ENCODE assay signal across 15 cellular contexts in genomic region chr7:129739427-129739826, GRCh38.
A peak's percentile ranks its signal among the peaks of the same experiment; 100 is the strongest.
DNase-seq lines count a peak whose midpoint lies in the region; ATAC-seq and TF ChIP-seq lines count a peak whose summit lies in the region.
"Had no signal": no experiment of that assay in that cellular context is flagged by ENCODE, and none has a peak within 500 bp of the region (broad histone marks: within the 10 kb centered on the region; RNA-seq: fewer than 3 reads in every experiment).

No MANE protein-coding gene starts in this region.

- no peaks in the 10 kb centered on the region for H3K9me3 ChIP-seq in mucosa of descending colon
- H3K9me3 ChIP-seq: ascending aorta, SJCRH30, upper lobe of right lung had no signal

- peak; percentile 89 for ATAC-seq in mucosa of descending colon
- ATAC-seq: activated CD8-positive, alpha-beta memory T cell treated with anti-CD3 and anti-CD28 coated beads, Interleukin-2, amount 10 ng/mL, durations not matched to agents 7 days and 5 days; upper lobe of right lung had no signal

- H3K4me1 Mint-ChIP-seq in progenitor cell of endocrine pancreas (ENCODE audit: low read depth): peaks cover 16% of the 10 kb centered on the region

- intact Hi-C loops in mucosa of descending colon (cut with DNase I, micrococcal nuclease): no loop called here

- no peaks in the 10 kb centered on the region for H3K27me3 Mint-ChIP-seq in progenitor cell of endocrine pancreas
- H3K27me3 Mint-ChIP-seq: activated CD8-positive, alpha-beta memory T cell treated with anti-CD3 and anti-CD28 coated beads, Interleukin-2, amount 10 ng/mL, durations not matched to agents 7 days and 5 days had no signal

- no peaks in the 10 kb centered on the region for H3K36me3 ChIP-seq in mucosa of descending colon (ENCODE audit: low read depth)

- DNase-seq in ELR (ENCODE audit: low read depth): peak; percentile 68
- peak; percentile 52 for DNase-seq in NCI-H2171 (lab: John Stamatoyannopoulos, UW)
- DNase-seq in epithelial cell of esophagus (ENCODE audit: low read depth): peak; percentile 48
- peak in 1 of 3 donors; percentile 8 for DNase-seq in mucosa of descending colon
- no peak for DNase-seq in medulla oblongata (ENCODE audit: extremely low spot score)
- DNase-seq in activated CD4-positive, alpha-beta T cell treated with anti-CD3 and anti-CD28 coated beads for 1 hour: no peak
- no peak for DNase-seq in mesenteric fat pad (ENCODE audit: low spot score)
- no peak for DNase-seq in progenitor cell of endocrine pancreas (ENCODE audit: low spot score, unreplicated experiment)
- DNase-seq: activated CD8-positive, alpha-beta memory T cell treated with anti-CD3 and anti-CD28 coated beads, Interleukin-2, amount 10 ng/mL, durations not matched to agents 7 days and 5 days; Calu3; NCI-H2081 treated with DMSO at 0.1 percent for 48 hours; SJCRH30; upper lobe of right lung had no signal

- no peaks in the 10 kb centered on the region for H3K4me1 ChIP-seq in mucosa of descending colon (ENCODE audit: low read depth)
- H3K4me1 ChIP-seq: ascending aorta had no signal

- H3K36me3 Mint-ChIP-seq in progenitor cell of endocrine pancreas (ENCODE audit: insufficient read depth): peaks cover 4% of the 10 kb centered on the region

- TF ChIP-seq CTCF in epithelial cell of esophagus (IDR thresholded peaks at IDR 0.05; ENCODE audit: insufficient read depth, low read depth, low read length, missing control alignments) (no peak), mucosa of descending colon (IDR thresholded peaks at IDR 0.05) (no peak), progenitor cell of endocrine pancreas (IDR thresholded peaks at IDR 0.05; ENCODE audit: unreplicated experiment) (no peak)

- no peaks in the 10 kb centered on the region for H3K9me3 Mint-ChIP-seq in progenitor cell of endocrine pancreas (ENCODE audit: low read depth)
- H3K9me3 Mint-ChIP-seq: nephron had no signal

- H3K27ac Mint-ChIP-seq in progenitor cell of endocrine pancreas: no peak overlapping the region
- H3K27ac Mint-ChIP-seq: activated CD8-positive, alpha-beta memory T cell treated with anti-CD3 and anti-CD28 coated beads, Interleukin-2, amount 10 ng/mL, durations not matched to agents 7 days and 5 days had no signal

- H3K4me3 Mint-ChIP-seq in progenitor cell of endocrine pancreas (ENCODE audit: low read depth): no peak overlapping the region
- H3K4me3 Mint-ChIP-seq: activated CD8-positive, alpha-beta memory T cell treated with anti-CD3 and anti-CD28 coated beads, Interleukin-2, amount 10 ng/mL, durations not matched to agents 7 days and 5 days; nephron had no signal

- H3K4me3 ChIP-seq in epithelial cell of esophagus (ENCODE audit: low read length): no peak overlapping the region
- H3K4me3 ChIP-seq in mucosa of descending colon: no peak overlapping the region
- H3K4me3 ChIP-seq: ascending aorta, SJCRH30, upper lobe of right lung had no signal

Comparison
In these comparisons a context has a peak if more than half of its experiments do, and no peak if none do; other contexts are left out.
1. DNase-seq: peak in ELR (single experiment), NCI-H2171 (single experiment) and epithelial cell of esophagus (single experiment); none in medulla oblongata (single experiment), activated CD4-positive, alpha-beta T cell treated with anti-CD3 and anti-CD28 coated beads for 1 hour (single experiment), mesenteric fat pad (single experiment) and progenitor cell of endocrine pancreas (single experiment).